ENCODE assay signal across 8 cellular contexts in genomic region chr15:65790692-65791334, GRCh38. TPM values are rescaled to one million over a fixed set of nuclear protein-coding genes. Genes with fewer than 3 reads are reported as not detected.
DNase-seq lines count a peak whose midpoint lies in the region; ATAC-seq, FAIRE-seq and TF ChIP-seq lines count a peak whose summit lies in the region.

No MANE protein-coding gene starts in this region.

- peak overlapping the region; percentile 96 for H2AFZ ChIP-seq in neuronal stem cell (ENCODE audit: low read length)

- H2BK120ac ChIP-seq in neuronal stem cell (ENCODE audit: low read depth, low read length) = no peak overlapping the region

- intact Hi-C loops in A673 (cut with micrococcal nuclease; ENCODE audit: unreplicated experiment) = no loop called here

- no peak overlapping the region for H2AK5ac ChIP-seq in neuronal stem cell (ENCODE audit: low read depth, low read length)

- no peak overlapping the region for H2BK12ac ChIP-seq in neuronal stem cell (ENCODE audit: low read length)

- H3K27ac ChIP-seq in A673 (ENCODE audit: low read depth, low read length, poor library complexity, severe bottlenecking) (peak overlapping the region; percentile 83), SJSA1 (no peak overlapping the region), neuronal stem cell (replicated peaks; ENCODE audit: low read length) (no peak overlapping the region)

- no peak overlapping the region for H3K18ac ChIP-seq in neuronal stem cell (ENCODE audit: low read length)

- peaks cover 17% of the 10 kb centered on the region for H3K4me1 ChIP-seq in A673 (ENCODE audit: insufficient read depth, low read length, poor library complexity, severe bottlenecking)
- H3K4me1 ChIP-seq in SJSA1 (replicated peaks) = peaks cover 14% of the 10 kb centered on the region
- no peaks in the 10 kb centered on the region for H3K4me1 ChIP-seq in neuronal stem cell (ENCODE audit: control insufficient read depth in 2 of 2, insufficient read depth in 1 of 2, low read depth in 1 of 2, low read length in 2 of 2)

- no peaks in the 10 kb centered on the region for H3K27me3 ChIP-seq in A673 (replicated peaks; ENCODE audit: insufficient read depth, low read depth, low read length, poor library complexity)
- no peaks in the 10 kb centered on the region for H3K27me3 ChIP-seq in SJSA1 (replicated peaks)
- H3K27me3 ChIP-seq in neuronal stem cell (ENCODE audit: control insufficient read depth in 3 of 3, insufficient read depth in 3 of 3, low read depth in 1 of 3, low read length in 3 of 3) = no peaks in the 10 kb centered on the region

- in situ Hi-C loops in GM13977 (cut with MboI; ENCODE audit: low pct_unique_long_range_greater_than_20kb, low sequenced_read_pairs, unreplicated experiment) = no loop called here

- H2BK15ac ChIP-seq in neuronal stem cell (ENCODE audit: low read length) = no peak overlapping the region

- no peak for ATAC-seq in GM18909 (IDR thresholded peaks at IDR 0.05; ENCODE audit: poor library complexity, unreplicated experiment)

- peak overlapping the region; percentile 80 for H3K4me3 ChIP-seq in A673 (ENCODE audit: low read depth, low read length, poor library complexity, severe bottlenecking)
- H3K4me3 ChIP-seq in SJSA1 = peak overlapping the region; percentile 53
- H3K4me3 ChIP-seq in neuronal stem cell (ENCODE audit: low read length in 2 of 2) = peak overlapping the region; percentile 62 to 90

- TF ChIP-seq CTCF in A673 (conservative IDR thresholded peaks at IDR 0.05; ENCODE audit: low read depth, low read length) (no peak), GM13977 (IDR thresholded peaks at IDR 0.05; ENCODE audit: extremely low read depth, insufficient read depth, missing control alignments) (no peak), D721Med (IDR thresholded peaks at IDR 0.05; ENCODE audit: insufficient read depth, missing control alignments) (no peak)

- POLR2A ChIA-PET in A673 (lab: Charles Lee; ENCODE audit: low non-redundant PET) = no interaction called here

- CTCF ChIA-PET in A673 (lab: Charles Lee) = interaction anchor here (0.5 to 0.6 kb wide), 2 partner anchors 29 to 66 kb away, joined by 3 to 8 read pairs; no protein-coding TSS in a partner anchor

- H4K8ac ChIP-seq in neuronal stem cell (ENCODE audit: low read depth, low read length) = no peak overlapping the region

- no CpG with 5 or more reads among the region's 14 CpGs for WGBS in neuronal stem cell (ENCODE audit: extremely low coverage in 2 of 2, insufficient read length in 2 of 2, insufficient replicate concordance in 1 of 2), 2 donors

- H2BK5ac ChIP-seq in neuronal stem cell (ENCODE audit: low read length) = no peak overlapping the region

- DNase-seq in A673 (ENCODE audit: low spot score) (peak; percentile 27), GM13977 (ENCODE audit: low spot score) (peak; percentile 32), SJSA1 (ENCODE audit: low read depth in 1 of 2, low spot score in 2 of 2) (no peak), erythroblast (lab: John Stamatoyannopoulos, UW) (peak; percentile 65 to 89), neuronal stem cell (ENCODE audit: low spot score) (no peak), D721Med (ENCODE audit: insufficient read length, low spot score) (no peak), kidney glomerular epithelial cell (lab: John Stamatoyannopoulos, UW) (no peak)

- H3K79me1 ChIP-seq in neuronal stem cell (ENCODE audit: low read depth, low read length) = no peaks in the 10 kb centered on the region

- H3K9me3 ChIP-seq in A673 (ENCODE audit: low read depth, low read length, poor library complexity, severe bottlenecking) = no peaks in the 10 kb centered on the region
- no peaks in the 10 kb centered on the region for H3K9me3 ChIP-seq in SJSA1 (replicated peaks)
- no peaks in the 10 kb centered on the region for H3K9me3 ChIP-seq in neuronal stem cell (replicated peaks in 1 of 2; ENCODE audit: control insufficient read depth in 2 of 2, insufficient read depth in 1 of 2, low read depth in 1 of 2, low read length in 2 of 2)

- H3K14ac ChIP-seq in neuronal stem cell (ENCODE audit: low read length) = no peak overlapping the region

- TSS peak; percentile 46 for BruUV-seq in A673 (replicated peaks; lab: Mats Ljungman, UMichigan)

- no peak for FAIRE-seq in D721Med (lab: Jason Lieb, UNC)

- no peak overlapping the region for H3K23ac ChIP-seq in neuronal stem cell (ENCODE audit: low read depth, low read length, poor library complexity)

- H4K91ac ChIP-seq in neuronal stem cell (ENCODE audit: low read depth, low read length, poor library complexity) = no peak overlapping the region

- no peak overlapping the region for H3K9ac ChIP-seq in neuronal stem cell (ENCODE audit: low read depth, low read length, poor library complexity)

- no peak overlapping the region for H3K4ac ChIP-seq in neuronal stem cell (ENCODE audit: low read length)

- H3K36me3 ChIP-seq in A673 (ENCODE audit: insufficient read depth, low read length, poor library complexity, severe bottlenecking) (no peaks in the 10 kb centered on the region), SJSA1 (no peaks in the 10 kb centered on the region), neuronal stem cell (replicated peaks in 1 of 2; ENCODE audit: control insufficient read depth in 2 of 2, insufficient read depth in 2 of 2, low read length in 2 of 2) (no peaks in the 10 kb centered on the region)

- H3K4me2 ChIP-seq in neuronal stem cell (ENCODE audit: insufficient read depth, low read length, poor library complexity, severe bottlenecking) = peak overlapping the region; percentile 63

- peak; percentile 66 for TF ChIP-seq POLR2A in erythroblast (IDR thresholded peaks at IDR 0.05; ENCODE audit: low read length)

RNA-seq across cellular contexts. Expression of gene DENND4A, which starts 1.3 kb away (rescaled TPM):
- 13.2 TPM in 2 replicates for total RNA-seq in A673 (2021)
- total RNA-seq in SJSA1 (2014; rRNA removed; shearing (Covaris generic)) = 3.9 and 8.9 TPM in 2 replicates
- 3.2 TPM for polyA plus RNA-seq in neuronal stem cell (2013, experiment 1 of 2)
- 3.2 TPM for polyA plus RNA-seq in neuronal stem cell (2013, experiment 2 of 2)

Comparison
In these comparisons a context has a peak if more than half of its experiments do, and no peak if none do; other contexts are left out.
1. DNase-seq: peak in A673 (single experiment), GM13977 (single experiment) and erythroblast (2 of 2); none in SJSA1 (0 of 2), neuronal stem cell (single experiment), D721Med (single experiment) and kidney glomerular epithelial cell (single experiment).
2. Peak in every context shown above with its lines, with median percentiles within 50 percentile points of each other: H3K4me3 ChIP-seq.